In the genomic region with DNA sequence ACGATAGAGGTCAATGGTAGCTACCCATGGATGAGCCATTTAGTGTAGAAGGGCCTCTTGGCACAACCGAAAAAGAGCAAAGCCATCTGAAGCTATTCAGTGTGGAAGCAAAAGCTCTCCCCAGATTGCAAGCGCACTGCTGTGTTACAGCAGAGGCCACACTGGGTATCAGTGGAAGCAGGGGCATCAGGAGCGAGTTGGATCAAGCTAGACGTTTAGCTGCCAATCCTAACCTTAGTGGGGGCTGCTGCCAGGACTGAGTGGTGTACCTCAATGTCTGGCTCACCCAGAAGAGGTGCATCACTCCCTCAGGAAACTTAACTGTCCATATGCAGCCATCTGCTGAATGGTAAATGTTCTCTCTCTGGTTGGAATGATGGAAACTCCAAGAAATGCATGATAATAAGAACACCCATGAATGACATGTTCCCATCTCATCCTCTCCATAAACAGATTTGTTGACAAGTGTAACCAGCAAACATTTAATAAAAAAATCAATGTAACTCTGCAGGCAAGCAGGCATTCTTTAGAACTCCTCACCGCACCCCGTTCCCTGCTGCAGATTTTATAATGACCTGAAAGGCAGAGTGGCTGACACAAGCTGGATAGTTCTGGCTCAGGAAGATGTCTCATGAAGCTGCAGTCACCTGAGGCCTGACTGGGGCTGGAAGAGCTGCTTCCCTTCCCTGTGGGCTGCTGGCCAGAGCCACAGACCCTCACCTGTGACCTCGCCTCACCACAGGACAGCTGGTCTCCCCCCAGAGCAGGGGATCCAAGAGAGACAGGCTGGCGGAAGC, we compare ENCODE assay signal across 1 cellular context.
TF ChIP-seq lines count a peak whose summit lies in the region.

No MANE protein-coding gene starts in this region.

TF ChIP-seq in H1, 55 proteins besides CTCF, POLR2A, EP300 and RAD21:
- TF ChIP-seq CTBP2 (IDR thresholded peaks at IDR 0.05; ENCODE audit: borderline replicate concordance, insufficient read depth, insufficient read length, low read length) (no peak), SIN3A (conservative IDR thresholded peaks at IDR 0.05 in 1 of 2, IDR thresholded peaks at IDR 0.05 in 1 of 2; ENCODE audit: low read depth in 1 of 2, low read length in 2 of 2) (no peak)
